ENCODE assay signal across 11 cellular contexts in genomic region chr19:42553292-42554045, GRCh38. TPM values are rescaled to one million over a fixed set of nuclear protein-coding genes. Genes with fewer than 3 reads are reported as not detected.
DNase-seq lines count a peak whose midpoint lies in the region; ATAC-seq and TF ChIP-seq lines count a peak whose summit lies in the region.
"Had no signal": no experiment of that assay in that cellular context is flagged by ENCODE, and none has a peak within 500 bp of the region (broad histone marks: within the 10 kb centered on the region; RNA-seq: fewer than 3 reads in every experiment).

No MANE protein-coding gene starts in this region.

- BruUV-seq in MCF 10A (replicated peaks; lab: Mats Ljungman, UMichigan) = no TSS peak

- no peaks in the 10 kb centered on the region for H3K9me3 ChIP-seq in breast epithelium
- no peaks in the 10 kb centered on the region for H3K9me3 ChIP-seq in CD4-positive, alpha-beta T cell (ENCODE audit: control insufficient read depth, low read length)

- TF ChIP-seq CTCF in MCF 10A (IDR thresholded peaks at IDR 0.05; ENCODE audit: unreplicated experiment) (no peak), breast epithelium (IDR thresholded peaks at IDR 0.05) (no peak), astrocyte of the cerebellum (IDR thresholded peaks at IDR 0.05; ENCODE audit: low read depth, low read length, missing control alignments) (no peak)
- TF ChIP-seq CTCF in CD4-positive, alpha-beta T cell (IDR thresholded peaks at IDR 0.05) = no peak

- POLR2A ChIA-PET in MCF 10A (lab: Yijun Ruan, JAX) = no interaction called here
- POLR2A ChIA-PET in CD4-positive, alpha-beta T cell (lab: Charles Lee) = no interaction called here

- H3K27me3 Mint-ChIP-seq in MCF 10A (ENCODE audit: insufficient read depth, unreplicated experiment) = peaks cover 37% of the 10 kb centered on the region
- H3K27me3 Mint-ChIP-seq in CD4-positive, alpha-beta T cell = peaks cover 47% of the 10 kb centered on the region

- H3K27ac ChIP-seq in breast epithelium = no peak overlapping the region
- H3K27ac ChIP-seq in CD4-positive, alpha-beta T cell (ENCODE audit: low read depth, low read length) = no peak overlapping the region

- H3K36me3 Mint-ChIP-seq in MCF 10A (ENCODE audit: insufficient read depth, unreplicated experiment) = no peaks in the 10 kb centered on the region
- H3K36me3 Mint-ChIP-seq in CD4-positive, alpha-beta T cell (ENCODE audit: low read depth) = no peaks in the 10 kb centered on the region
- H3K36me3 Mint-ChIP-seq: activated naive CD8-positive, alpha-beta T cell treated with anti-CD3 and anti-CD28 coated beads, Interleukin-2, amount 10 ng/mL, durations not matched to agents 7 days and 5 days had no signal

- no peaks in the 10 kb centered on the region for H3K36me3 ChIP-seq in breast epithelium

- no peak overlapping the region for H3K4me3 Mint-ChIP-seq in MCF 10A (ENCODE audit: unreplicated experiment)
- no peak overlapping the region for H3K4me3 Mint-ChIP-seq in CD4-positive, alpha-beta T cell
- H3K4me3 Mint-ChIP-seq: activated naive CD8-positive, alpha-beta T cell treated with anti-CD3 and anti-CD28 coated beads, Interleukin-2, amount 10 ng/mL, durations not matched to agents 7 days and 5 days had no signal

- DNase-seq in MCF 10A (ENCODE audit: unreplicated experiment) = peak; percentile 26
- no peak for DNase-seq in breast epithelium (ENCODE audit: low spot score in 2 of 2)
- peak; percentile 26 for DNase-seq in astrocyte of the cerebellum (ENCODE audit: low read depth)
- DNase-seq in iris pigment epithelial cell (ENCODE audit: low read depth) = peak; percentile 87
- DNase-seq in CD4-positive, alpha-beta T cell = no peak
- no peak for DNase-seq in activated CD4-positive, alpha-beta T cell treated with anti-CD3 and anti-CD28 coated beads, Interleukin-2, amount 50 U/mL, for 4 hours
- DNase-seq in NCI-H1436 (lab: John Stamatoyannopoulos, UW) = no peak
- DNase-seq in middle frontal gyrus (ENCODE audit: extremely low spot score, low spot score) = no peak
- DNase-seq: activated naive CD8-positive, alpha-beta T cell treated with anti-CD3 and anti-CD28 coated beads, Interleukin-2, amount 10 ng/mL, durations not matched to agents 7 days and 5 days; NCI-H526 treated with DMSO at 0.1 percent for 48 hours had no signal

- H3K4me1 ChIP-seq in breast epithelium = no peaks in the 10 kb centered on the region

- no peaks in the 10 kb centered on the region for H3K27me3 ChIP-seq in breast epithelium
- peaks cover 6% of the 10 kb centered on the region for H3K27me3 ChIP-seq in CD4-positive, alpha-beta T cell (ENCODE audit: control insufficient read depth, insufficient read depth, low read length)

- H3K27ac Mint-ChIP-seq in MCF 10A (ENCODE audit: low read depth, unreplicated experiment) = no peak overlapping the region
- H3K27ac Mint-ChIP-seq in CD4-positive, alpha-beta T cell = no peak overlapping the region
- H3K27ac Mint-ChIP-seq: activated naive CD8-positive, alpha-beta T cell treated with anti-CD3 and anti-CD28 coated beads, Interleukin-2, amount 10 ng/mL, durations not matched to agents 7 days and 5 days had no signal

- CTCF ChIA-PET in MCF 10A (lab: Yijun Ruan, JAX) = interaction anchor here (1.6 kb wide), 1 partner anchor 13 kb away, joined by 4 read pairs; no protein-coding TSS in a partner anchor
- CTCF ChIA-PET in CD4-positive, alpha-beta T cell (lab: Charles Lee) = no interaction called here

- no peaks in the 10 kb centered on the region for H3K4me1 Mint-ChIP-seq in MCF 10A (ENCODE audit: insufficient read depth, unreplicated experiment)
- no peaks in the 10 kb centered on the region for H3K4me1 Mint-ChIP-seq in CD4-positive, alpha-beta T cell (ENCODE audit: low read depth)

- no peak for ATAC-seq in CD4-positive, alpha-beta T cell (ENCODE audit: poor library complexity)

- H3K9me3 Mint-ChIP-seq in MCF 10A (ENCODE audit: unreplicated experiment) = peaks cover 9% of the 10 kb centered on the region
- H3K9me3 Mint-ChIP-seq in CD4-positive, alpha-beta T cell = peaks cover 7% of the 10 kb centered on the region

- no peak overlapping the region for H3K4me3 ChIP-seq in breast epithelium
- H3K4me3 ChIP-seq in astrocyte of the cerebellum (ENCODE audit: low read depth, low read length) = no peak overlapping the region

- in situ Hi-C loops in astrocyte of the cerebellum (cut with HindIII; ENCODE audit: low sequenced_read_pairs) = no loop called here

- intact Hi-C loops in MCF 10A (cut with micrococcal nuclease) = no loop called here
- intact Hi-C loops in breast epithelium (cut with DNase I; ENCODE audit: low total_unique reads) = loop anchor here (10.0 kb wide), 1 partner anchor 229 kb away; the partner anchor contains the start of gene MEGF8
- intact Hi-C loops in CD4-positive, alpha-beta T cell (cut with DNase I, micrococcal nuclease) = no loop called here

- no peak for TF ChIP-seq POLR2A in breast epithelium (IDR thresholded peaks at IDR 0.05)

RNA-seq across cellular contexts. Expression of gene CEACAM1, which starts 25.2 kb away (rescaled TPM):
- total RNA-seq in MCF 10A (2022) (0.32 and 0.56 TPM in 2 replicates), breast epithelium (10 to 100 TPM in 2 of 3 donors, under 1 TPM in 1; 0.64 to 33.4 (median 12.3) TPM)
- total RNA-seq in CD4-positive, alpha-beta T cell = 1 to 10 TPM; 1.2 to 2.0 TPM

RNA-seq across cellular contexts. Expression of gene CEACAM8, which starts 41.3 kb away (rescaled TPM):
- not detected in 2 replicates for total RNA-seq in MCF 10A (2022)
- not detected for total RNA-seq in breast epithelium
- total RNA-seq in CD4-positive, alpha-beta T cell = not detected
- total RNA-seq: activated naive CD8-positive, alpha-beta T cell treated with anti-CD3 and anti-CD28 coated beads, Interleukin-2, amount 10 ng/mL, durations not matched to agents 7 days and 5 days; glomerular endothelial cell had no signal

Comparison
In these comparisons a context has a peak if more than half of its experiments do, and no peak if none do; other contexts are left out.
1. DNase-seq: peak in MCF 10A (single experiment), astrocyte of the cerebellum (single experiment) and iris pigment epithelial cell (single experiment); none in breast epithelium (0 of 2), CD4-positive, alpha-beta T cell (0 of 10), activated CD4-positive, alpha-beta T cell treated with anti-CD3 and anti-CD28 coated beads, Interleukin-2, amount 50 U/mL, for 4 hours (0 of 2), NCI-H1436 (single experiment) and middle frontal gyrus (single experiment).